Comparison of ENCODE assay signal across 6 cellular contexts in the genomic region with DNA sequence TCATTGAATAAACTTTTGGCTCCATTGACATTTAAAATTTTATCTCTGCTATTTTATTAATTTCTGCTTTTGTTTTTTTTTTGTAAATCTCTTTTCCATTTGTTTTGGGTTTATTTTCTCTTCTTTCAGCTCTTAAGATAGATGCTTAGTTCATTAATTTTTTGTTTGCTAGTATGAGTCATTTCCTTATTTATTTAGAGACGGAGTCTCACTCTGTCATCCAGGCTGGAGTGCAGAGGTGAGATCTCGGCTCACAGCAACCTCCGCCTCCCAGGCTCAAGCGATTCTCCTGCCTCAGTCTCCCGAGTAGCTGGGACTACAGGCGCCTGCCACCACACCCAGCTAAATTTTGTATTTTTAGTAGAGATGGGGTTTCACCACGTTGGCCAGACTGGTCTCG.
DNase-seq lines count a peak whose midpoint lies in the region; ATAC-seq, FAIRE-seq and TF ChIP-seq lines count a peak whose summit lies in the region.
"Not testable (repeated sequence)": the region's sequence is repeated elsewhere in the genome, so short reads cannot be mapped to it uniquely, and the experiment has no call there.

No MANE protein-coding gene starts in this region.

- H3K4me3 Mint-ChIP-seq in MCF 10A (ENCODE audit: unreplicated experiment): not testable (repeated sequence)

- not testable (repeated sequence) for BruUV-seq in Panc1 (replicated peaks; lab: Mats Ljungman, UMichigan); MCF 10A (replicated peaks; lab: Mats Ljungman, UMichigan)

- H3K9ac ChIP-seq in kidney (ENCODE audit: low read length in 2 of 2); smooth muscle cell (ENCODE audit: low read depth): not testable (repeated sequence)

- H3K27ac ChIP-seq in HEK293 (ENCODE audit: extremely low read depth, low read depth, low read length); Panc1 (ENCODE audit: low read length); kidney (ENCODE audit: low read depth in 2 of 2, low read length in 2 of 2); smooth muscle cell (ENCODE audit: low read depth): not testable (repeated sequence)

- peak; percentile 55 for FAIRE-seq in kidney (lab: Jason Lieb, UNC)

- not testable (repeated sequence) for H3K4me1 ChIP-seq in HEK293 (ENCODE audit: control insufficient read depth, insufficient read depth, low read length); Panc1 (ENCODE audit: control insufficient read depth, insufficient read depth, low read length); kidney (ENCODE audit: control insufficient read depth in 1 of 2, insufficient read depth in 1 of 2, low read depth in 1 of 2, low read length in 2 of 2); smooth muscle cell (ENCODE audit: low read depth)

- not testable (repeated sequence) for H3K4me3 ChIP-seq in HEK293 (ENCODE audit: low read depth, low read length); kidney (ENCODE audit: low read length in 2 of 2); smooth muscle cell
- peak overlapping the region in 1 of 2 experiments; percentile 31; a peak in 2 of 4 replicates for H3K4me3 ChIP-seq in Panc1 (ENCODE audit: low read depth in 2 of 2, low read length in 2 of 2)

- not testable (repeated sequence) for H2AFZ ChIP-seq in smooth muscle cell (ENCODE audit: low read depth)

- ATAC-seq in Panc1: peak; percentile 78

- H3K27me3 Mint-ChIP-seq in MCF 10A (ENCODE audit: insufficient read depth, unreplicated experiment): not testable (repeated sequence)

- 49% methylated on average over 8 of the region's 8 CpGs for WGBS in smooth muscle cell (ENCODE audit: low lambda C conversion rate)

- CTCF ChIA-PET in HEK293 (lab: Yijun Ruan, JAX) (interaction anchor here (1.1 kb wide), 1 partner anchor 10 kb away, joined by 7 read pairs; no protein-coding TSS in a partner anchor), MCF 10A (lab: Yijun Ruan, JAX) (interaction anchor here (1.0 kb wide), 1 partner anchor 177 kb away, joined by 3 read pairs; no protein-coding TSS in a partner anchor)
- CTCF ChIA-PET in Panc1 (lab: Charles Lee): not testable (repeated sequence)

- not testable (repeated sequence) for H3F3A ChIP-seq in smooth muscle cell (ENCODE audit: low read depth)

- not testable (repeated sequence) for H3K9me3 Mint-ChIP-seq in MCF 10A (ENCODE audit: unreplicated experiment)

- POLR2A ChIA-PET in HEK293 (lab: Yijun Ruan, JAX); Panc1 (lab: Charles Lee); MCF 10A (lab: Yijun Ruan, JAX): not testable (repeated sequence)

- not testable (repeated sequence) for H3K79me2 ChIP-seq in smooth muscle cell (ENCODE audit: low read depth)

- H3K36me3 Mint-ChIP-seq in MCF 10A (ENCODE audit: insufficient read depth, unreplicated experiment): not testable (repeated sequence)

- H3K4me2 ChIP-seq in smooth muscle cell: peak overlapping the region; percentile 70

- H3K27ac Mint-ChIP-seq in MCF 10A (ENCODE audit: low read depth, unreplicated experiment): not testable (repeated sequence)

- H3K4me1 Mint-ChIP-seq in MCF 10A (ENCODE audit: insufficient read depth, unreplicated experiment): not testable (repeated sequence)

- peak; percentile 82 for DNase-seq in DMS53 treated with DMSO at 0.1 percent for 48 hours (lab: John Stamatoyannopoulos, UW; ENCODE audit: unreplicated experiment)
- DNase-seq in Panc1 (ENCODE audit: low read depth, low spot score); kidney; smooth muscle cell (lab: John Stamatoyannopoulos, UW; ENCODE audit: unreplicated experiment): not testable (repeated sequence)
- DNase-seq in MCF 10A (ENCODE audit: unreplicated experiment): peak; percentile 6

- intact Hi-C loops in Panc1 (cut with micrococcal nuclease; ENCODE audit: unreplicated experiment); MCF 10A (cut with micrococcal nuclease); kidney (cut with DNase I): not testable (repeated sequence)

- H4K20me1 ChIP-seq in smooth muscle cell (ENCODE audit: low read depth): not testable (repeated sequence)

- not testable (repeated sequence) for H3K27me3 ChIP-seq in Panc1 (ENCODE audit: control insufficient read depth, insufficient read depth, low read length); smooth muscle cell (ENCODE audit: low read depth)

- not testable (repeated sequence) for H3K9me3 ChIP-seq in HEK293 (ENCODE audit: control insufficient read depth, insufficient read depth, low read depth, low read length); Panc1 (ENCODE audit: control insufficient read depth, insufficient read depth, low read depth, low read length); kidney (ENCODE audit: control insufficient read depth in 1 of 2, low read length in 2 of 2); smooth muscle cell (replicated peaks; ENCODE audit: low read depth)

- not testable (repeated sequence) for H3K36me3 ChIP-seq in HEK293 (ENCODE audit: control insufficient read depth in 2 of 2, insufficient read depth in 1 of 2, low read length in 2 of 2); Panc1 (ENCODE audit: control insufficient read depth, insufficient read depth, low read length); kidney (ENCODE audit: control insufficient read depth in 1 of 2, insufficient read depth in 2 of 2, low read length in 2 of 2); smooth muscle cell (ENCODE audit: low read depth)

- in situ Hi-C loops in Panc1 (cut with HindIII; ENCODE audit: low pct_unique_long_range_greater_than_20kb, low sequenced_read_pairs): not testable (repeated sequence)

- not testable (repeated sequence) for TF ChIP-seq CTCF in HEK293 (tag by site-specific recombination; IDR thresholded peaks at IDR 0.05); Panc1 (IDR thresholded peaks at IDR 0.05); MCF 10A (IDR thresholded peaks at IDR 0.05; ENCODE audit: unreplicated experiment); kidney (IDR thresholded peaks at IDR 0.05; ENCODE audit: borderline replicate concordance, extremely low read depth, insufficient read depth); smooth muscle cell (IDR thresholded peaks at IDR 0.05; ENCODE audit: borderline replicate concordance, insufficient read depth, poor library complexity, severe bottlenecking)

TF ChIP-seq in HEK293, 187 proteins besides CTCF, POLR2A, EP300 and RAD21:
- 0 out of 2 replicates have a peak, but pooled peaks have one; percentile 31 for TF ChIP-seq ZBTB17 (tag by site-specific recombination; IDR thresholded peaks at IDR 0.05)
